8 cellular contexts compared by ENCODE assay signal in the genomic region with DNA sequence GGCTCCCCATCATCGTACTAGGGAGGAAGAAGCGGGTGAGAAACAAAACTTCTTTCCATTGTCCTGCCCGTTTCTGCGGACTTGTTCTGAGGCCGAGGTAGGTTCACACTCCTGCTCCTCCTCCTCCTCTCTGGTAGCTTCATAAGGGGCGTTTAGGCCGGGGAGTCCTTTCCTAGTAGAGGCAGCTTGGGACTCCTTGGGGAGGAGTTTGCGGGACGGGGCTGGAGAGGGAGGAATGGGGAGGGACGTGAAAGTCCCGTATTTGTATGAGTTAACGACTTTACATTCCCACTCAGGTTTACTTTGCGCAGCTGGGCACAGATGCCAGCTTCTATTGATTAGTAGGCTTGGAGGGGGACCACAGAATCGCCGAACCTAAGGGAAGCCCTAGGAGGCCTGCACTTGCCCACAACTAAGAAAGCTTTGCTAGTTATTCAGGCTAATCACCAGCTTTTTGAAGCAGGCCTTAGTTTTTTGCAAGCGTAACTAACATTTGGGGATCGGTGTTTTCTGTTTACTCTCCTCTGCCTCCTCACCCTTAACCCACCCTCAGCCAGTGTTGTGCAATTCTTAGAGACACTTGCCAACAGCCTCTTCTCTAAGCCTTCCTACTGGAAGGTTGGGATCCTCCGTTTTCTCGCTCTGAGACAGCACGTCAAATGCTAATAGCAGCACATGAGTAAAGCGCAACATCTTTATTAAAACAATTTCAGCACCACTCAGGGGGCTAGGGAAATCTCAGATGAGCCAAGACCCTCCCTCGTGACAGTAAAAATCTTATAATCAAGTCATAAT. TPM values are rescaled to one million over a fixed set of nuclear protein-coding genes. Genes with fewer than 3 reads are reported as not detected.
DNase-seq lines count a peak whose midpoint lies in the region; ATAC-seq and TF ChIP-seq lines count a peak whose summit lies in the region.

No MANE protein-coding gene starts in this region.

- no peaks in the 10 kb centered on the region for H3K9me3 ChIP-seq in iPS-20b (ENCODE audit: insufficient read depth, low read depth, low read length)

- CTCF ChIA-PET in activated naive CD4-positive, alpha-beta T cell treated with anti-CD3 and anti-CD28 coated beads for 36 hours (lab: Charles Lee): interaction anchor here (0.6 to 3.9 kb wide), 6 partner anchors 26 to 345 kb away, joined by 3 to 18 read pairs (median 4); no protein-coding TSS in a partner anchor

- H3K4me1 ChIP-seq in iPS-20b (ENCODE audit: insufficient read depth, low read length): peaks cover 12% of the 10 kb centered on the region; the same call in 1 of the 2 replicates

- TF ChIP-seq CTCF in osteocyte (IDR thresholded peaks at IDR 0.05): no peak

- no peaks in the 10 kb centered on the region for H3K9me3 Mint-ChIP-seq in activated naive CD4-positive, alpha-beta T cell treated with anti-CD3 and anti-CD28 coated beads, Interleukin-2, amount 50 U/mL, for 24 hours
- no peaks in the 10 kb centered on the region for H3K9me3 Mint-ChIP-seq in activated naive CD4-positive, alpha-beta T cell treated with anti-CD3 and anti-CD28 coated beads for 36 hours
- H3K9me3 Mint-ChIP-seq in activated T-helper 1 cell treated with anti-CD3 and anti-CD28 coated beads, Interleukin-12 subunit alpha, Interleukin-12 subunit beta, Interleukin-2, Interleukin-4 antibody, amounts not matched to agents 30 ng/mL and 10 ng/mL and 1 ng/mL, durations not matched to agents 14 hours and 24 hours and 36 hours: no peaks in the 10 kb centered on the region
- no peaks in the 10 kb centered on the region for H3K9me3 Mint-ChIP-seq in stimulated activated naive B cell treated with anti-CD40 and anti-IgM and Interleukin-4, amounts not matched to agents 10 μg/mL and 1 μg/mL and 100 μg/mL, for 72 hours
- H3K9me3 Mint-ChIP-seq in osteocyte (ENCODE audit: unreplicated experiment): no peaks in the 10 kb centered on the region

- H3K9ac ChIP-seq in iPS-20b (ENCODE audit: low read depth, low read length): peak overlapping the region; percentile 74; the same call in 1 of the 2 replicates

- intact Hi-C loops in activated naive CD4-positive, alpha-beta T cell treated with anti-CD3 and anti-CD28 coated beads for 36 hours (cut with micrococcal nuclease): loop anchor here (5.0 to 10.0 kb wide), 2 partner anchors 697 to 770 kb away; a partner anchor contains a TSS
- intact Hi-C loops in activated T-helper 1 cell treated with anti-CD3 and anti-CD28 coated beads, Interleukin-12 subunit alpha, Interleukin-12 subunit beta, Interleukin-2, Interleukin-4 antibody, amounts not matched to agents 30 ng/mL and 10 ng/mL and 1 ng/mL, durations not matched to agents 14 hours and 24 hours and 36 hours (cut with micrococcal nuclease): loop anchor here (5.0 kb wide), 1 partner anchor 417 kb away; a partner anchor contains a TSS

- no peak overlapping the region for H3K27ac ChIP-seq in iPS-20b (ENCODE audit: low read length)

- peaks cover 11% of the 10 kb centered on the region; the same call in 1 of the 2 replicates for H3K27me3 ChIP-seq in iPS-20b (ENCODE audit: insufficient read depth, low read length)

- H3K4me3 ChIP-seq in iPS-20b (ENCODE audit: low read length): peak overlapping the region; percentile 79

- no peak for ATAC-seq in stimulated activated naive B cell treated with anti-CD40 and anti-IgM and Interleukin-4, amounts not matched to agents 10 μg/mL and 1 μg/mL and 100 μg/mL, for 72 hours (replicated peaks)
- no peak for ATAC-seq in GM19467 (IDR thresholded peaks at IDR 0.05; ENCODE audit: unreplicated experiment)
- ATAC-seq in GM18907 (IDR thresholded peaks at IDR 0.05; ENCODE audit: unreplicated experiment): no peak

- no peak for DNase-seq in activated naive CD4-positive, alpha-beta T cell treated with anti-CD3 and anti-CD28 coated beads for 36 hours
- no peak for DNase-seq in activated T-helper 1 cell treated with anti-CD3 and anti-CD28 coated beads, Interleukin-12 subunit alpha, Interleukin-12 subunit beta, Interleukin-2, Interleukin-4 antibody, amounts not matched to agents 30 ng/mL and 10 ng/mL and 1 ng/mL, durations not matched to agents 14 hours and 24 hours and 36 hours (ENCODE audit: low spot score)
- no peak for DNase-seq in stimulated activated naive B cell treated with anti-CD40 and anti-IgM and Interleukin-4, amounts not matched to agents 10 μg/mL and 1 μg/mL and 100 μg/mL, for 72 hours
- no peak for DNase-seq in osteocyte (ENCODE audit: extremely low spot score, unreplicated experiment)

- H3K36me3 Mint-ChIP-seq in activated naive CD4-positive, alpha-beta T cell treated with anti-CD3 and anti-CD28 coated beads, Interleukin-2, amount 50 U/mL, for 24 hours: no peaks in the 10 kb centered on the region
- no peaks in the 10 kb centered on the region for H3K36me3 Mint-ChIP-seq in activated naive CD4-positive, alpha-beta T cell treated with anti-CD3 and anti-CD28 coated beads for 36 hours (ENCODE audit: low read depth)
- H3K36me3 Mint-ChIP-seq in activated T-helper 1 cell treated with anti-CD3 and anti-CD28 coated beads, Interleukin-12 subunit alpha, Interleukin-12 subunit beta, Interleukin-2, Interleukin-4 antibody, amounts not matched to agents 30 ng/mL and 10 ng/mL and 1 ng/mL, durations not matched to agents 14 hours and 24 hours and 36 hours (ENCODE audit: low read depth): no peaks in the 10 kb centered on the region
- H3K36me3 Mint-ChIP-seq in stimulated activated naive B cell treated with anti-CD40 and anti-IgM and Interleukin-4, amounts not matched to agents 10 μg/mL and 1 μg/mL and 100 μg/mL, for 72 hours: no peaks in the 10 kb centered on the region
- H3K36me3 Mint-ChIP-seq in osteocyte (ENCODE audit: unreplicated experiment): no peaks in the 10 kb centered on the region

- H3K4me1 Mint-ChIP-seq in activated naive CD4-positive, alpha-beta T cell treated with anti-CD3 and anti-CD28 coated beads, Interleukin-2, amount 50 U/mL, for 24 hours: peaks cover 26% of the 10 kb centered on the region
- H3K4me1 Mint-ChIP-seq in activated naive CD4-positive, alpha-beta T cell treated with anti-CD3 and anti-CD28 coated beads for 36 hours (ENCODE audit: low read depth): peaks cover 22% of the 10 kb centered on the region
- peaks cover 10% of the 10 kb centered on the region for H3K4me1 Mint-ChIP-seq in activated T-helper 1 cell treated with anti-CD3 and anti-CD28 coated beads, Interleukin-12 subunit alpha, Interleukin-12 subunit beta, Interleukin-2, Interleukin-4 antibody, amounts not matched to agents 30 ng/mL and 10 ng/mL and 1 ng/mL, durations not matched to agents 14 hours and 24 hours and 36 hours (ENCODE audit: low read depth)
- peaks cover 0 to 23% of the 10 kb centered on the region in 2 donors for H3K4me1 Mint-ChIP-seq in stimulated activated naive B cell treated with anti-CD40 and anti-IgM and Interleukin-4, amounts not matched to agents 10 μg/mL and 1 μg/mL and 100 μg/mL, for 72 hours
- peaks cover 28% of the 10 kb centered on the region for H3K4me1 Mint-ChIP-seq in osteocyte (ENCODE audit: unreplicated experiment)

- H3K36me3 ChIP-seq in iPS-20b (ENCODE audit: insufficient read depth, low read depth, low read length): no peaks in the 10 kb centered on the region

- H3K27ac Mint-ChIP-seq in activated naive CD4-positive, alpha-beta T cell treated with anti-CD3 and anti-CD28 coated beads, Interleukin-2, amount 50 U/mL, for 24 hours: peak overlapping the region; percentile 73
- no peak overlapping the region for H3K27ac Mint-ChIP-seq in activated naive CD4-positive, alpha-beta T cell treated with anti-CD3 and anti-CD28 coated beads for 36 hours
- H3K27ac Mint-ChIP-seq in activated T-helper 1 cell treated with anti-CD3 and anti-CD28 coated beads, Interleukin-12 subunit alpha, Interleukin-12 subunit beta, Interleukin-2, Interleukin-4 antibody, amounts not matched to agents 30 ng/mL and 10 ng/mL and 1 ng/mL, durations not matched to agents 14 hours and 24 hours and 36 hours: peak overlapping the region; percentile 52
- peak overlapping the region; percentile 66 for H3K27ac Mint-ChIP-seq in stimulated activated naive B cell treated with anti-CD40 and anti-IgM and Interleukin-4, amounts not matched to agents 10 μg/mL and 1 μg/mL and 100 μg/mL, for 72 hours
- H3K27ac Mint-ChIP-seq in osteocyte (ENCODE audit: unreplicated experiment): no peak overlapping the region

- H3K27me3 Mint-ChIP-seq in activated naive CD4-positive, alpha-beta T cell treated with anti-CD3 and anti-CD28 coated beads, Interleukin-2, amount 50 U/mL, for 24 hours: no peaks in the 10 kb centered on the region
- H3K27me3 Mint-ChIP-seq in activated naive CD4-positive, alpha-beta T cell treated with anti-CD3 and anti-CD28 coated beads for 36 hours (ENCODE audit: low read depth): no peaks in the 10 kb centered on the region
- H3K27me3 Mint-ChIP-seq in activated T-helper 1 cell treated with anti-CD3 and anti-CD28 coated beads, Interleukin-12 subunit alpha, Interleukin-12 subunit beta, Interleukin-2, Interleukin-4 antibody, amounts not matched to agents 30 ng/mL and 10 ng/mL and 1 ng/mL, durations not matched to agents 14 hours and 24 hours and 36 hours (ENCODE audit: insufficient read depth): no peaks in the 10 kb centered on the region
- H3K27me3 Mint-ChIP-seq in stimulated activated naive B cell treated with anti-CD40 and anti-IgM and Interleukin-4, amounts not matched to agents 10 μg/mL and 1 μg/mL and 100 μg/mL, for 72 hours: peaks cover 6% of the 10 kb centered on the region in 2 donors
- H3K27me3 Mint-ChIP-seq in osteocyte (ENCODE audit: unreplicated experiment): no peaks in the 10 kb centered on the region

- H3K4me3 Mint-ChIP-seq in activated naive CD4-positive, alpha-beta T cell treated with anti-CD3 and anti-CD28 coated beads, Interleukin-2, amount 50 U/mL, for 24 hours: peak overlapping the region; percentile 50
- H3K4me3 Mint-ChIP-seq in activated naive CD4-positive, alpha-beta T cell treated with anti-CD3 and anti-CD28 coated beads for 36 hours: no peak overlapping the region
- H3K4me3 Mint-ChIP-seq in activated T-helper 1 cell treated with anti-CD3 and anti-CD28 coated beads, Interleukin-12 subunit alpha, Interleukin-12 subunit beta, Interleukin-2, Interleukin-4 antibody, amounts not matched to agents 30 ng/mL and 10 ng/mL and 1 ng/mL, durations not matched to agents 14 hours and 24 hours and 36 hours: no peak overlapping the region
- peak overlapping the region in 1 of 2 donors; percentile 13 for H3K4me3 Mint-ChIP-seq in stimulated activated naive B cell treated with anti-CD40 and anti-IgM and Interleukin-4, amounts not matched to agents 10 μg/mL and 1 μg/mL and 100 μg/mL, for 72 hours
- H3K4me3 Mint-ChIP-seq in osteocyte (ENCODE audit: unreplicated experiment): no peak overlapping the region

RNA-seq across cellular contexts. Expression of a gene that starts 0.5 kb away (rescaled TPM):
- total RNA-seq in activated naive CD4-positive, alpha-beta T cell treated with anti-CD3 and anti-CD28 coated beads for 36 hours: under 1 TPM in 1 of 2 experiments, not detected in 1; 0.19 TPM
- 0.34 and 0.39 TPM in 2 replicates for total RNA-seq in activated T-helper 1 cell treated with anti-CD3 and anti-CD28 coated beads, Interleukin-12 subunit alpha, Interleukin-12 subunit beta, Interleukin-2, Interleukin-4 antibody, amounts not matched to agents 30 ng/mL and 10 ng/mL and 1 ng/mL, durations not matched to agents 14 hours and 24 hours and 36 hours
- 17.2 and 17.8 TPM in 2 replicates for total RNA-seq in osteocyte

RNA-seq across cellular contexts. Expression of a gene that starts 3.7 kb away (rescaled TPM):
- under 1 TPM; 0.27 to 0.38 TPM for total RNA-seq in activated naive CD4-positive, alpha-beta T cell treated with anti-CD3 and anti-CD28 coated beads for 36 hours
- total RNA-seq in activated T-helper 1 cell treated with anti-CD3 and anti-CD28 coated beads, Interleukin-12 subunit alpha, Interleukin-12 subunit beta, Interleukin-2, Interleukin-4 antibody, amounts not matched to agents 30 ng/mL and 10 ng/mL and 1 ng/mL, durations not matched to agents 14 hours and 24 hours and 36 hours: 0.57 and 0.59 TPM in 2 replicates
- 7.4 and 8.6 TPM in 2 replicates for total RNA-seq in osteocyte

RNA-seq across cellular contexts. Expression of a gene that starts 43.4 kb away (rescaled TPM):
- not detected for total RNA-seq in activated naive CD4-positive, alpha-beta T cell treated with anti-CD3 and anti-CD28 coated beads for 36 hours
- total RNA-seq in activated T-helper 1 cell treated with anti-CD3 and anti-CD28 coated beads, Interleukin-12 subunit alpha, Interleukin-12 subunit beta, Interleukin-2, Interleukin-4 antibody, amounts not matched to agents 30 ng/mL and 10 ng/mL and 1 ng/mL, durations not matched to agents 14 hours and 24 hours and 36 hours: not detected in 2 replicates
- not detected in 2 replicates for total RNA-seq in osteocyte

Comparison
In these comparisons a context has a peak if more than half of its experiments do, and no peak if none do; other contexts are left out.
1. H3K27ac Mint-ChIP-seq: peak in activated naive CD4-positive, alpha-beta T cell treated with anti-CD3 and anti-CD28 coated beads, Interleukin-2, amount 50 U/mL, for 24 hours (single experiment), activated T-helper 1 cell treated with anti-CD3 and anti-CD28 coated beads, Interleukin-12 subunit alpha, Interleukin-12 subunit beta, Interleukin-2, Interleukin-4 antibody, amounts not matched to agents 30 ng/mL and 10 ng/mL and 1 ng/mL, durations not matched to agents 14 hours and 24 hours and 36 hours (single experiment) and stimulated activated naive B cell treated with anti-CD40 and anti-IgM and Interleukin-4, amounts not matched to agents 10 μg/mL and 1 μg/mL and 100 μg/mL, for 72 hours (single experiment); none in activated naive CD4-positive, alpha-beta T cell treated with anti-CD3 and anti-CD28 coated beads for 36 hours (single experiment) and osteocyte (single experiment).
2. RNA of a gene that starts 0.5 kb away (total RNA-seq): 17.2 to 17.8 TPM in osteocyte; 0.34 to 0.39 TPM in activated T-helper 1 cell treated with anti-CD3 and anti-CD28 coated beads, Interleukin-12 subunit alpha, Interleukin-12 subunit beta, Interleukin-2, Interleukin-4 antibody, amounts not matched to agents 30 ng/mL and 10 ng/mL and 1 ng/mL, durations not matched to agents 14 hours and 24 hours and 36 hours and 0.19 TPM in activated naive CD4-positive, alpha-beta T cell treated with anti-CD3 and anti-CD28 coated beads for 36 hours; every median in the first group is over 10 times any median in the second.